20 cellular contexts compared by ENCODE assay signal in genomic region chr15:55802600-55803376, GRCh38. TPM values are rescaled to one million over a fixed set of nuclear protein-coding genes. Genes with fewer than 3 reads are reported as not detected.
DNase-seq lines count a peak whose midpoint lies in the region; ATAC-seq and TF ChIP-seq lines count a peak whose summit lies in the region.
"Had no signal": no experiment of that assay in that cellular context is flagged by ENCODE, and none has a peak within 500 bp of the region (broad histone marks: within the 10 kb centered on the region; RNA-seq: fewer than 3 reads in every experiment).

No MANE protein-coding gene starts in this region.

- TF ChIP-seq CTCF in endodermal cell (conservative IDR thresholded peaks at IDR 0.05): peak; percentile 42

- H3K9ac ChIP-seq in endodermal cell (ENCODE audit: extremely low read depth, low read length, poor library complexity, severe bottlenecking): no peak overlapping the region

- peaks cover 28% of the 10 kb centered on the region for H3K27me3 ChIP-seq in endodermal cell (ENCODE audit: control insufficient read depth, insufficient read depth, low read length, poor library complexity, severe bottlenecking)
- H3K27me3 ChIP-seq: gastroesophageal sphincter, testis had no signal

- no peak overlapping the region for H3K27ac Mint-ChIP-seq in endodermal cell
- H3K27ac Mint-ChIP-seq in effector memory CD8-positive, alpha-beta T cell: no peak overlapping the region
- H3K27ac Mint-ChIP-seq: CD4-positive, alpha-beta T cell; T-cell had no signal

- H3K4me1 ChIP-seq in endodermal cell (ENCODE audit: control insufficient read depth, insufficient read depth, low read length): no peaks in the 10 kb centered on the region
- H3K4me1 ChIP-seq: gastroesophageal sphincter, testis had no signal

- H3K9me3 ChIP-seq in endodermal cell (ENCODE audit: control insufficient read depth, low read length): no peaks in the 10 kb centered on the region
- H3K9me3 ChIP-seq: gastroesophageal sphincter, testis had no signal

- H3K36me3 ChIP-seq in endodermal cell (ENCODE audit: control insufficient read depth, insufficient read depth, low read length): no peaks in the 10 kb centered on the region
- H3K36me3 ChIP-seq: gastroesophageal sphincter had no signal

- H3K9me3 Mint-ChIP-seq in endodermal cell: no peaks in the 10 kb centered on the region
- no peaks in the 10 kb centered on the region for H3K9me3 Mint-ChIP-seq in effector memory CD8-positive, alpha-beta T cell
- H3K9me3 Mint-ChIP-seq: CD4-positive, alpha-beta T cell; central memory CD8-positive, alpha-beta T cell; T-cell had no signal

- DNase-seq in Right ventricle myocardium inferior (ENCODE audit: missing footprints) (no peak), left cardiac atrium (no peak), NCI-H2227 (lab: John Stamatoyannopoulos, UW; ENCODE audit: unreplicated experiment) (peak; percentile 92), endodermal cell (no peak), retina (peak; percentile 25)
- no peak for DNase-seq in effector memory CD8-positive, alpha-beta T cell
- DNase-seq: activated CD4-positive, alpha-beta T cell treated with anti-CD3 and anti-CD28 coated beads, Interleukin-2, amount 50 U/mL, for 48 hours; amygdala; CD4-positive, alpha-beta T cell; DMS53; KG1; midbrain; NCI-H2171; stimulated activated CD4-positive, alpha-beta T cell treated with anti-CD3 and anti-CD28 coated beads, Interleukin-15, amount 100 ng/mL, for 24 hours; T-cell; testis had no signal

- H3K36me3 Mint-ChIP-seq in endodermal cell (ENCODE audit: low read depth): no peaks in the 10 kb centered on the region
- H3K36me3 Mint-ChIP-seq in effector memory CD8-positive, alpha-beta T cell (ENCODE audit: insufficient read depth): no peaks in the 10 kb centered on the region
- H3K36me3 Mint-ChIP-seq: T-cell had no signal

- no peak overlapping the region for H3K27ac ChIP-seq in endodermal cell (ENCODE audit: low read depth, low read length)
- H3K27ac ChIP-seq: gastroesophageal sphincter, testis had no signal

- no peak overlapping the region for H3K4me3 Mint-ChIP-seq in endodermal cell
- H3K4me3 Mint-ChIP-seq in effector memory CD8-positive, alpha-beta T cell: no peak overlapping the region
- H3K4me3 Mint-ChIP-seq: CD4-positive, alpha-beta T cell; central memory CD8-positive, alpha-beta T cell; T-cell had no signal

- ATAC-seq in Right ventricle myocardium inferior (peak; percentile 67), left cardiac atrium (no peak), HG03108 (IDR thresholded peaks at IDR 0.05; ENCODE audit: unreplicated experiment) (no peak), GM19351 (IDR thresholded peaks at IDR 0.05; ENCODE audit: unreplicated experiment) (no peak)
- ATAC-seq in effector memory CD8-positive, alpha-beta T cell (replicated peaks): no peak
- ATAC-seq: gastroesophageal sphincter, T-cell had no signal

- 88 to 100% methylated on average over 1 to 5 of the region's 5 CpGs for WGBS in endodermal cell (ENCODE audit: insufficient coverage in 1 of 2, insufficient read length in 1 of 2), 2 experiments

- H3K4me3 ChIP-seq in endodermal cell (ENCODE audit: low read length): no peak overlapping the region
- H3K4me3 ChIP-seq: gastroesophageal sphincter, testis had no signal

- peaks cover 9% of the 10 kb centered on the region for H3K4me1 Mint-ChIP-seq in endodermal cell
- H3K4me1 Mint-ChIP-seq in effector memory CD8-positive, alpha-beta T cell (ENCODE audit: low read depth in 2 of 2): no peaks in the 10 kb centered on the region
- H3K4me1 Mint-ChIP-seq: central memory CD8-positive, alpha-beta T cell had no signal

- intact Hi-C loops in Right ventricle myocardium inferior (cut with DNase I) (no loop called here), left cardiac atrium (cut with DNase I) (loop anchor here in 1 of 2 donors (5.0 kb wide), 1 partner anchor 155 kb away; no protein-coding TSS in a partner anchor)

- peaks cover 39% of the 10 kb centered on the region for H3K27me3 Mint-ChIP-seq in endodermal cell (ENCODE audit: insufficient read depth)
- H3K27me3 Mint-ChIP-seq in effector memory CD8-positive, alpha-beta T cell: peaks cover 41 to 69% of the 10 kb centered on the region in 2 donors

RNA-seq across cellular contexts. Expression of gene PRTG, which starts 59.8 kb away (rescaled TPM):
- total RNA-seq in Right ventricle myocardium inferior (0.43 TPM), left cardiac atrium (1 to 10 TPM; 1.1 to 1.3 TPM), endodermal cell (10 to 100 TPM; 32.6 to 51.5 TPM)
- 105 TPM for polyA plus RNA-seq in endodermal cell (2013, experiment 1 of 2)
- 115 TPM for polyA plus RNA-seq in endodermal cell (2013, experiment 2 of 2)
- total RNA-seq: CD4-positive, alpha-beta T cell had no signal

Comparison
In these comparisons a context has a peak if more than half of its experiments do, and no peak if none do; other contexts are left out.
1. DNase-seq: peak in NCI-H2227 (single experiment) and retina (single experiment); none in Right ventricle myocardium inferior (single experiment), left cardiac atrium (single experiment), endodermal cell (single experiment) and effector memory CD8-positive, alpha-beta T cell (0 of 3).
2. RNA of gene PRTG, which starts 59.8 kb away (total RNA-seq): 32.6 to 51.5 TPM in endodermal cell; 1.1 to 1.3 TPM in left cardiac atrium and 0.43 TPM in Right ventricle myocardium inferior (single experiment); every median in the first group is over 10 times any median in the second.